35 cellular contexts compared by ENCODE assay signal in genomic region chr19:11868188-11868587, GRCh38.
"Had no signal": no experiment of that assay in that cellular context is flagged by ENCODE, and none has a peak within 500 bp of the region (broad histone marks: within the 10 kb centered on the region; RNA-seq: fewer than 3 reads in every experiment).

No MANE protein-coding gene starts in this region.

- H3K27ac Mint-ChIP-seq: activated B cell treated with CpG ODN at 0.5 μM for 24 hours; activated CD4-positive, alpha-beta memory T cell treated with anti-CD3 and anti-CD28 coated beads for 36 hours; activated CD8-positive, alpha-beta memory T cell treated with anti-CD3 and anti-CD28 coated beads, Interleukin-2, amount 10 ng/mL, durations not matched to agents 7 days and 5 days; activated CD8-positive, alpha-beta T cell treated with anti-CD3 and anti-CD28 coated beads, Interleukin-2, amount 10 ng/mL, durations not matched to agents 7 days and 5 days; activated naive CD4-positive, alpha-beta T cell treated with anti-CD3 and anti-CD28 coated beads for 36 hours; activated naive CD4-positive, alpha-beta T cell treated with anti-CD3 and anti-CD28 coated beads, Interleukin-2, amount 50 U/mL, for 24 hours; activated naive CD8-positive, alpha-beta T cell treated with anti-CD3 and anti-CD28 coated beads for 36 hours; activated naive CD8-positive, alpha-beta T cell treated with anti-CD3 and anti-CD28 coated beads, Interleukin-2, amount 50 U/mL, for 24 hours; activated T-helper 1 cell treated with anti-CD3 and anti-CD28 coated beads, Interleukin-12 subunit alpha, Interleukin-12 subunit beta, Interleukin-2, Interleukin-4 antibody, amounts not matched to agents 30 ng/mL and 10 ng/mL and 1 ng/mL, durations not matched to agents 14 hours and 24 hours and 36 hours; activated T-helper 2 cell treated with anti-CD3 and anti-CD28 coated beads, Interferon-gamma antibody, Interleukin-2, Interleukin-4, amounts not matched to agents 10 μg/mL and 5 μg/mL and 100 μg/mL, durations not matched to agents 14 hours and 24 hours and 36 hours; brain; dendritic cell treated with granulocyte-macrophage colony-stimulating factor and Interleukin-4, amounts not matched to agents 40 ng/mL and 50 ng/mL, for 4 days; endodermal cell; T-helper 17 cell; T-helper 2 cell treated with Interferon-gamma antibody and Interleukin-4, amounts not matched to agents 5 μg/mL and 100 μg/mL, for 36 hours had no signal

- H3K36me3 ChIP-seq: cardiac muscle cell had no signal

- H3K4me3 Mint-ChIP-seq: activated B cell treated with CpG ODN at 0.5 μM for 24 hours; activated CD4-positive, alpha-beta memory T cell treated with anti-CD3 and anti-CD28 coated beads for 36 hours; activated CD8-positive, alpha-beta memory T cell treated with anti-CD3 and anti-CD28 coated beads, Interleukin-2, amount 10 ng/mL, durations not matched to agents 7 days and 5 days; activated CD8-positive, alpha-beta T cell treated with anti-CD3 and anti-CD28 coated beads, Interleukin-2, amount 10 ng/mL, durations not matched to agents 7 days and 5 days; activated naive CD4-positive, alpha-beta T cell treated with anti-CD3 and anti-CD28 coated beads for 36 hours; activated naive CD4-positive, alpha-beta T cell treated with anti-CD3 and anti-CD28 coated beads, Interleukin-2, amount 50 U/mL, for 24 hours; activated naive CD8-positive, alpha-beta T cell treated with anti-CD3 and anti-CD28 coated beads for 36 hours; activated naive CD8-positive, alpha-beta T cell treated with anti-CD3 and anti-CD28 coated beads, Interleukin-2, amount 50 U/mL, for 24 hours; activated T-helper 1 cell treated with anti-CD3 and anti-CD28 coated beads, Interleukin-12 subunit alpha, Interleukin-12 subunit beta, Interleukin-2, Interleukin-4 antibody, amounts not matched to agents 30 ng/mL and 10 ng/mL and 1 ng/mL, durations not matched to agents 14 hours and 24 hours and 36 hours; brain; dendritic cell treated with granulocyte-macrophage colony-stimulating factor and Interleukin-4, amounts not matched to agents 40 ng/mL and 50 ng/mL, for 4 days; endodermal cell; T-helper 17 cell; T-helper 2 cell treated with Interferon-gamma antibody and Interleukin-4, amounts not matched to agents 5 μg/mL and 100 μg/mL, for 36 hours had no signal

- H3K27me3 Mint-ChIP-seq: activated B cell treated with CpG ODN at 0.5 μM for 24 hours; activated CD4-positive, alpha-beta memory T cell treated with anti-CD3 and anti-CD28 coated beads for 36 hours; activated CD8-positive, alpha-beta memory T cell treated with anti-CD3 and anti-CD28 coated beads, Interleukin-2, amount 10 ng/mL, durations not matched to agents 7 days and 5 days; activated naive CD4-positive, alpha-beta T cell treated with anti-CD3 and anti-CD28 coated beads, Interleukin-2, amount 50 U/mL, for 24 hours; activated naive CD8-positive, alpha-beta T cell treated with anti-CD3 and anti-CD28 coated beads for 36 hours; activated naive CD8-positive, alpha-beta T cell treated with anti-CD3 and anti-CD28 coated beads, Interleukin-2, amount 50 U/mL, for 24 hours; dendritic cell treated with granulocyte-macrophage colony-stimulating factor and Interleukin-4, amounts not matched to agents 40 ng/mL and 50 ng/mL, for 4 days; T-helper 17 cell had no signal

- DNase-seq: activated B cell treated with CpG ODN at 0.5 μM for 24 hours; activated CD4-positive, alpha-beta memory T cell treated with anti-CD3 and anti-CD28 coated beads for 36 hours; activated CD4-positive, alpha-beta T cell treated with anti-CD3 and anti-CD28 coated beads for 48 hours; activated CD8-positive, alpha-beta memory T cell treated with anti-CD3 and anti-CD28 coated beads, Interleukin-2, amount 10 ng/mL, durations not matched to agents 7 days and 5 days; activated CD8-positive, alpha-beta memory T cell treated with anti-CD3 and anti-CD28 coated beads, Interleukin-2, amount 50 U/mL, for 4 hours; activated CD8-positive, alpha-beta T cell treated with anti-CD3 and anti-CD28 coated beads, Interleukin-2, amount 10 ng/mL, durations not matched to agents 7 days and 5 days; activated effector memory CD4-positive, alpha-beta T cell treated with anti-CD3 and anti-CD28 coated beads, Interleukin-2, amount 50 U/mL, for 16 hours; activated naive CD4-positive, alpha-beta T cell treated with anti-CD3 and anti-CD28 coated beads for 36 hours; activated naive CD8-positive, alpha-beta T cell treated with anti-CD3 and anti-CD28 coated beads for 36 hours; activated naive CD8-positive, alpha-beta T cell treated with anti-CD3 and anti-CD28 coated beads, Interleukin-2, amount 50 U/mL, for 24 hours; activated T-cell treated with anti-CD3 and anti-CD28 coated beads, Interleukin-2, amount 50 U/mL, for 1 hour; activated T-cell treated with anti-CD3 and anti-CD28 coated beads, Interleukin-2, amount 50 U/mL, for 48 hours; central memory CD4-positive, alpha-beta T cell; cerebellar nuclear complex; colonic mucosa; dorsolateral prefrontal cortex; effector memory CD4-positive, alpha-beta T cell; endodermal cell; foreskin fibroblast; head of caudate nucleus; T-helper 1 cell; T-helper 17 cell; T1000; WERI-Rb-1 had no signal

- H3K4me1 ChIP-seq: ascending aorta, breast epithelium, colonic mucosa had no signal

- H3K27ac ChIP-seq: ascending aorta, breast epithelium, cardiac muscle cell, colonic mucosa, dorsolateral prefrontal cortex, WERI-Rb-1 had no signal

- H3K27me3 ChIP-seq: ascending aorta, breast epithelium, cardiac muscle cell, colonic mucosa, dorsolateral prefrontal cortex had no signal

- ATAC-seq: activated CD4-positive, CD25-positive, alpha-beta regulatory T cell treated with anti-CD3 and anti-CD28 coated beads, Interleukin-2, amount 50 U/mL, for 24 hours; activated CD8-positive, alpha-beta memory T cell treated with anti-CD3 and anti-CD28 coated beads, Interleukin-2, amount 10 ng/mL, durations not matched to agents 7 days and 5 days; activated CD8-positive, alpha-beta T cell treated with anti-CD3 and anti-CD28 coated beads, Interleukin-2, amount 10 ng/mL, durations not matched to agents 7 days and 5 days; activated naive CD8-positive, alpha-beta T cell treated with anti-CD3 and anti-CD28 coated beads, Interleukin-2, amount 50 U/mL, for 24 hours; esophagus mucosa; T-helper 17 cell had no signal

- H3K4me3 ChIP-seq: breast epithelium, cardiac muscle cell, colonic mucosa, dorsolateral prefrontal cortex had no signal

- H3K4me1 Mint-ChIP-seq: activated B cell treated with CpG ODN at 0.5 μM for 24 hours; activated CD8-positive, alpha-beta memory T cell treated with anti-CD3 and anti-CD28 coated beads, Interleukin-2, amount 10 ng/mL, durations not matched to agents 7 days and 5 days; activated naive CD4-positive, alpha-beta T cell treated with anti-CD3 and anti-CD28 coated beads, Interleukin-2, amount 50 U/mL, for 24 hours; activated naive CD8-positive, alpha-beta T cell treated with anti-CD3 and anti-CD28 coated beads for 36 hours; activated naive CD8-positive, alpha-beta T cell treated with anti-CD3 and anti-CD28 coated beads, Interleukin-2, amount 50 U/mL, for 24 hours; brain; endodermal cell; T-helper 17 cell had no signal
